8 cellular contexts compared by ENCODE assay signal in genomic region chr1:15152318-15153183, GRCh38. TPM values are rescaled to one million over a fixed set of nuclear protein-coding genes. Genes with fewer than 3 reads are reported as not detected.
DNase-seq lines count a peak whose midpoint lies in the region; ATAC-seq and TF ChIP-seq lines count a peak whose summit lies in the region.

No MANE protein-coding gene starts in this region.

- 1% methylated on average over 24 to 61 of the region's 61 CpGs for WGBS in adrenal gland, 4 donors

- DNase-seq in AG08396 (ENCODE audit: low spot score) (peak; percentile 91), GM20000 (ENCODE audit: low spot score) (peak; percentile 53), NCI-H460 (ENCODE audit: extremely low read depth, low read depth) (peak; percentile 74), adrenal gland (peak; percentile 89 to 96 (median 93)), Right ventricle myocardium inferior (ENCODE audit: missing footprints) (peak; percentile 86), neural progenitor cell (ENCODE audit: low spot score) (peak; percentile 75)
- DNase-seq in activated CD4-positive, CD25-positive, alpha-beta regulatory T cell (lab: John Stamatoyannopoulos, UW), result no peak
- DNase-seq in activated CD8-positive, alpha-beta memory T cell treated with anti-CD3 and anti-CD28 coated beads, Interleukin-2, amount 10 ng/mL, durations not matched to agents 7 days and 5 days, result no peak

- H3K27ac Mint-ChIP-seq in neural progenitor cell, result peak overlapping the region; percentile 74
- H3K27ac Mint-ChIP-seq in activated CD8-positive, alpha-beta memory T cell treated with anti-CD3 and anti-CD28 coated beads, Interleukin-2, amount 10 ng/mL, durations not matched to agents 7 days and 5 days, result no peak overlapping the region

- H3K79me2 ChIP-seq in neural progenitor cell (ENCODE audit: low read depth), result no peaks in the 10 kb centered on the region

- intact Hi-C loops in adrenal gland (cut with DNase I) (loop anchor here (5.0 to 10.0 kb wide), 2 partner anchors 52 to 120 kb away; no protein-coding TSS in a partner anchor), Right ventricle myocardium inferior (cut with DNase I) (loop anchor here (1.0 to 10.0 kb wide), 4 partner anchors 24 to 152 kb away; no protein-coding TSS in a partner anchor)

- H3K36me3 Mint-ChIP-seq in neural progenitor cell, result peaks cover under 1% of the 10 kb centered on the region
- no peaks in the 10 kb centered on the region for H3K36me3 Mint-ChIP-seq in activated CD8-positive, alpha-beta memory T cell treated with anti-CD3 and anti-CD28 coated beads, Interleukin-2, amount 10 ng/mL, durations not matched to agents 7 days and 5 days

- peaks cover 17% of the 10 kb centered on the region for H3K27me3 Mint-ChIP-seq in neural progenitor cell (ENCODE audit: insufficient read depth, low read depth)
- H3K27me3 Mint-ChIP-seq in activated CD8-positive, alpha-beta memory T cell treated with anti-CD3 and anti-CD28 coated beads, Interleukin-2, amount 10 ng/mL, durations not matched to agents 7 days and 5 days, result peaks cover 77% of the 10 kb centered on the region

- H3K27ac ChIP-seq in adrenal gland (peak overlapping the region; percentile 85 to 99 (median 91)), neural progenitor cell (no peak overlapping the region)

- H3K9me3 ChIP-seq in adrenal gland (replicated peaks in 1 of 3), result no peaks in the 10 kb centered on the region
- no peaks in the 10 kb centered on the region for H3K9me3 ChIP-seq in neural progenitor cell (ENCODE audit: low read depth)

- peak; percentile 66 for ATAC-seq in Right ventricle myocardium inferior
- no peak for ATAC-seq in activated CD8-positive, alpha-beta memory T cell treated with anti-CD3 and anti-CD28 coated beads, Interleukin-2, amount 10 ng/mL, durations not matched to agents 7 days and 5 days

- H3K4me1 Mint-ChIP-seq in neural progenitor cell, result peaks cover 43% of the 10 kb centered on the region
- peaks cover 15% of the 10 kb centered on the region for H3K4me1 Mint-ChIP-seq in activated CD8-positive, alpha-beta memory T cell treated with anti-CD3 and anti-CD28 coated beads, Interleukin-2, amount 10 ng/mL, durations not matched to agents 7 days and 5 days

- no peak overlapping the region for H3K9ac ChIP-seq in neural progenitor cell

- CTCF ChIA-PET in activated CD8-positive, alpha-beta memory T cell treated with anti-CD3 and anti-CD28 coated beads, Interleukin-2, amount 10 ng/mL, durations not matched to agents 7 days and 5 days (lab: Charles Lee), result interaction anchor here (0.8 to 3.1 kb wide), 4 partner anchors 15 to 156 kb away, joined by 3 to 8 read pairs (median 5); no protein-coding TSS in a partner anchor

- H3K4me3 ChIP-seq in adrenal gland (peak overlapping the region in 3 of 4 donors; percentile 49 to 86 (median 72)), neural progenitor cell (peak overlapping the region; percentile 86)

- H3F3A ChIP-seq in neural progenitor cell (ENCODE audit: low read depth), result peaks cover 15% of the 10 kb centered on the region

- H3K4me3 Mint-ChIP-seq in neural progenitor cell, result peak overlapping the region; percentile 95
- H3K4me3 Mint-ChIP-seq in activated CD8-positive, alpha-beta memory T cell treated with anti-CD3 and anti-CD28 coated beads, Interleukin-2, amount 10 ng/mL, durations not matched to agents 7 days and 5 days, result no peak overlapping the region

- H3K27me3 ChIP-seq in adrenal gland, result no peaks in the 10 kb centered on the region
- H3K27me3 ChIP-seq in neural progenitor cell, result peaks cover 77% of the 10 kb centered on the region

- peak overlapping the region; percentile 84 for H3K4me2 ChIP-seq in neural progenitor cell

- peak; percentile 50 to 89 for TF ChIP-seq POLR2A in adrenal gland (IDR thresholded peaks at IDR 0.05)

- H3K36me3 ChIP-seq in adrenal gland (replicated peaks in 1 of 2) (no peaks in the 10 kb centered on the region), neural progenitor cell (no peaks in the 10 kb centered on the region)

- H3K9me3 Mint-ChIP-seq in neural progenitor cell, result no peaks in the 10 kb centered on the region
- H3K9me3 Mint-ChIP-seq in activated CD8-positive, alpha-beta memory T cell treated with anti-CD3 and anti-CD28 coated beads, Interleukin-2, amount 10 ng/mL, durations not matched to agents 7 days and 5 days (ENCODE audit: low read depth), result no peaks in the 10 kb centered on the region

- H3K4me1 ChIP-seq in adrenal gland (replicated peaks in 1 of 2) (peaks cover 11 to 63% of the 10 kb centered on the region in 2 donors), neural progenitor cell (peaks cover 19% of the 10 kb centered on the region)

- peak overlapping the region; percentile 64 for H2AFZ ChIP-seq in neural progenitor cell (replicated peaks)

- no peak for TF ChIP-seq CTCF in GM20000 (IDR thresholded peaks at IDR 0.05; ENCODE audit: extremely low read depth, missing control alignments)
- peak; percentile 31 to 77 (median 64) for TF ChIP-seq CTCF in adrenal gland (IDR thresholded peaks at IDR 0.05)
- TF ChIP-seq CTCF in neural progenitor cell (IDR thresholded peaks at IDR 0.05), result peak; percentile 57

- H4K20me1 ChIP-seq in neural progenitor cell (ENCODE audit: low read depth), result peaks cover 33% of the 10 kb centered on the region

RNA-seq across cellular contexts. Expression of gene TMEM51, which starts 1.0 kb away (rescaled TPM):
- total RNA-seq in NCI-H460 (2014; rRNA removed; shearing (Covaris generic)), result 6.3 and 6.4 TPM in 2 replicates
- polyA plus RNA-seq in NCI-H460 (2014; cell fraction: nucleus; rRNA removed), result 7.4 and 7.8 TPM in 2 replicates
- total RNA-seq in adrenal gland, result 10 to 100 TPM; 25.0 to 46.5 (median 35.8) TPM
- polyA plus RNA-seq in adrenal gland, result 10 to 100 TPM; 14.6 to 35.9 (median 19.7) TPM
- 4.7 TPM for total RNA-seq in Right ventricle myocardium inferior
- total RNA-seq in neural progenitor cell (ENCODE audit: low replicate concordance), result 5.2 and 6.2 TPM in 2 replicates
- total RNA-seq in activated CD8-positive, alpha-beta memory T cell treated with anti-CD3 and anti-CD28 coated beads, Interleukin-2, amount 10 ng/mL, durations not matched to agents 7 days and 5 days, result not detected

Comparison
In these comparisons a context has a peak if more than half of its experiments do, and no peak if none do; other contexts are left out.
1. DNase-seq: peak in AG08396 (single experiment), GM20000 (single experiment), NCI-H460 (single experiment), adrenal gland (7 of 7), Right ventricle myocardium inferior (single experiment) and neural progenitor cell (single experiment); none in activated CD4-positive, CD25-positive, alpha-beta regulatory T cell (0 of 4) and activated CD8-positive, alpha-beta memory T cell treated with anti-CD3 and anti-CD28 coated beads, Interleukin-2, amount 10 ng/mL, durations not matched to agents 7 days and 5 days (single experiment).